Comparison of ENCODE assay signal across 22 cellular contexts in the genomic region with DNA sequence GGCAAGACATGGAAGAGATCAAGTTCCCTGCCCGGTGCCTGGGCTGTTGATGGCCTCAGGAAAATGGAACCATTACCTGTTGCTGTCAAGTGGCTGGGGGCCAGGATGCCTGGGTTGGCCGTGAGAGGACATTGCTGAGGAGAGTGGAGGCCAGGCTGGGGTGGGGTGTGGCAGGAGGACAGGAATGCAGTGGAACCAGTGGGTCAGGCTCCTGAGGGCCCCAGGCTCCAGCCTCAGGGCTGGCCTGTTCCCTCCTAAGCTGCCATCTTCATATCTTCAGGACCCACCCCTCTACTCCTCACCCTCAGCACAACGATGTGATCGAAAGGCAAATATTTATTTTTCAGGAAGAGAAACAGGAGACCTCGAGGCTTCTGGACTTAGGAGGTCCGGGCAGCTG. TPM values are rescaled to one million over a fixed set of nuclear protein-coding genes. Genes with fewer than 3 reads are reported as not detected.
A peak's percentile ranks its signal among the peaks of the same experiment; 100 is the strongest.
DNase-seq lines count a peak whose midpoint lies in the region; ATAC-seq lines count a peak whose summit lies in the region.
"Had no signal": no experiment of that assay in that cellular context is flagged by ENCODE, and none has a peak within 500 bp of the region (broad histone marks: within the 10 kb centered on the region; RNA-seq: fewer than 3 reads in every experiment).

No MANE protein-coding gene starts in this region.

- H3K9me3 Mint-ChIP-seq in activated naive CD8-positive, alpha-beta T cell treated with anti-CD3 and anti-CD28 coated beads, Interleukin-2, amount 10 ng/mL, durations not matched to agents 7 days and 5 days = peaks cover 4% of the 10 kb centered on the region
- no peaks in the 10 kb centered on the region for H3K9me3 Mint-ChIP-seq in activated naive CD8-positive, alpha-beta T cell treated with anti-CD3 and anti-CD28 coated beads for 36 hours
- no peaks in the 10 kb centered on the region for H3K9me3 Mint-ChIP-seq in central memory CD8-positive, alpha-beta T cell
- H3K9me3 Mint-ChIP-seq: activated T-cell treated with anti-CD3 and anti-CD28 coated beads, Interleukin-2, amount 50 U/mL, for 4 hours had no signal

- DNase-seq in activated naive CD8-positive, alpha-beta T cell treated with anti-CD3 and anti-CD28 coated beads, Interleukin-2, amount 10 ng/mL, durations not matched to agents 7 days and 5 days = no peak
- DNase-seq in activated naive CD8-positive, alpha-beta T cell treated with anti-CD3 and anti-CD28 coated beads for 36 hours = no peak
- DNase-seq in central memory CD8-positive, alpha-beta T cell (ENCODE audit: low spot score in 2 of 2) = no peak
- DNase-seq in mucosa of gallbladder (ENCODE audit: low spot score) = peak; percentile 56
- no peak for DNase-seq in medulla oblongata (ENCODE audit: extremely low spot score)
- no peak for DNase-seq in DMS79 (lab: John Stamatoyannopoulos, UW)
- DNase-seq: activated CD8-positive, alpha-beta T cell treated with anti-CD3 and anti-CD28 coated beads, Interleukin-2, amount 10 ng/mL, durations not matched to agents 7 days and 5 days; activated naive CD4-positive, alpha-beta T cell treated with anti-CD3 and anti-CD28 coated beads, Interleukin-2, amount 10 ng/mL, durations not matched to agents 7 days and 5 days; activated T-cell treated with anti-CD3 and anti-CD28 coated beads, Interleukin-2, amount 50 U/mL, for 4 hours; DMS 273 treated with DMSO at 0.1 percent for 48 hours; effector CD4-positive, alpha-beta T cell; GOT3; NCI-H1694 treated with DMSO at 0.1 percent for 48 hours; NCI-H226; nucleus accumbens; spleen; stimulated activated CD4-positive, alpha-beta T cell treated with anti-CD3 and anti-CD28 coated beads, Interleukin-4, amount 100 ng/mL, for 24 hours; T-helper 9 cell had no signal

- POLR2A ChIA-PET in activated naive CD8-positive, alpha-beta T cell treated with anti-CD3 and anti-CD28 coated beads, Interleukin-2, amount 10 ng/mL, durations not matched to agents 7 days and 5 days (lab: Charles Lee) = interaction anchor here (0.7 to 2.3 kb wide), 4 partner anchors 9 to 79 kb away, joined by 3 to 5 read pairs (median 5); a partner anchor contains a TSS

- ATAC-seq in activated naive CD8-positive, alpha-beta T cell treated with anti-CD3 and anti-CD28 coated beads, Interleukin-2, amount 10 ng/mL, durations not matched to agents 7 days and 5 days (ENCODE audit: low read depth) = no peak
- ATAC-seq in central memory CD8-positive, alpha-beta T cell (replicated peaks; ENCODE audit: extremely low read depth, poor library complexity, severe bottlenecking) = no peak
- ATAC-seq in GM21390 (IDR thresholded peaks at IDR 0.05; ENCODE audit: unreplicated experiment) (no peak), GM21447 (IDR thresholded peaks at IDR 0.05; ENCODE audit: unreplicated experiment) (no peak)
- ATAC-seq: activated CD8-positive, alpha-beta T cell treated with anti-CD3 and anti-CD28 coated beads, Interleukin-2, amount 10 ng/mL, durations not matched to agents 7 days and 5 days; activated T-cell treated with anti-CD3 and anti-CD28 coated beads, Interleukin-2, amount 50 U/mL, for 4 hours; K562 had no signal

- peak overlapping the region; percentile 51 for H3K27ac Mint-ChIP-seq in activated naive CD8-positive, alpha-beta T cell treated with anti-CD3 and anti-CD28 coated beads, Interleukin-2, amount 10 ng/mL, durations not matched to agents 7 days and 5 days
- H3K27ac Mint-ChIP-seq in activated naive CD8-positive, alpha-beta T cell treated with anti-CD3 and anti-CD28 coated beads for 36 hours = no peak overlapping the region
- peak overlapping the region; percentile 40 for H3K27ac Mint-ChIP-seq in central memory CD8-positive, alpha-beta T cell (ENCODE audit: low read depth)
- H3K27ac Mint-ChIP-seq: activated CD8-positive, alpha-beta T cell treated with anti-CD3 and anti-CD28 coated beads, Interleukin-2, amount 10 ng/mL, durations not matched to agents 7 days and 5 days; activated naive CD4-positive, alpha-beta T cell treated with anti-CD3 and anti-CD28 coated beads, Interleukin-2, amount 10 ng/mL, durations not matched to agents 7 days and 5 days had no signal

- no peaks in the 10 kb centered on the region for H3K4me1 Mint-ChIP-seq in activated naive CD8-positive, alpha-beta T cell treated with anti-CD3 and anti-CD28 coated beads, Interleukin-2, amount 10 ng/mL, durations not matched to agents 7 days and 5 days
- H3K4me1 Mint-ChIP-seq in activated naive CD8-positive, alpha-beta T cell treated with anti-CD3 and anti-CD28 coated beads for 36 hours = no peaks in the 10 kb centered on the region
- no peaks in the 10 kb centered on the region for H3K4me1 Mint-ChIP-seq in central memory CD8-positive, alpha-beta T cell
- H3K4me1 Mint-ChIP-seq: activated naive CD4-positive, alpha-beta T cell treated with anti-CD3 and anti-CD28 coated beads, Interleukin-2, amount 10 ng/mL, durations not matched to agents 7 days and 5 days; CD14-positive monocyte had no signal

- H3K27me3 Mint-ChIP-seq in activated naive CD8-positive, alpha-beta T cell treated with anti-CD3 and anti-CD28 coated beads, Interleukin-2, amount 10 ng/mL, durations not matched to agents 7 days and 5 days = no peaks in the 10 kb centered on the region
- H3K27me3 Mint-ChIP-seq in activated naive CD8-positive, alpha-beta T cell treated with anti-CD3 and anti-CD28 coated beads for 36 hours = no peaks in the 10 kb centered on the region
- no peaks in the 10 kb centered on the region for H3K27me3 Mint-ChIP-seq in central memory CD8-positive, alpha-beta T cell
- H3K27me3 Mint-ChIP-seq: activated naive CD4-positive, alpha-beta T cell treated with anti-CD3 and anti-CD28 coated beads, Interleukin-2, amount 10 ng/mL, durations not matched to agents 7 days and 5 days had no signal

- no peak overlapping the region for H3K4me3 Mint-ChIP-seq in activated naive CD8-positive, alpha-beta T cell treated with anti-CD3 and anti-CD28 coated beads, Interleukin-2, amount 10 ng/mL, durations not matched to agents 7 days and 5 days
- no peak overlapping the region for H3K4me3 Mint-ChIP-seq in activated naive CD8-positive, alpha-beta T cell treated with anti-CD3 and anti-CD28 coated beads for 36 hours
- H3K4me3 Mint-ChIP-seq in central memory CD8-positive, alpha-beta T cell = no peak overlapping the region
- H3K4me3 Mint-ChIP-seq: activated CD8-positive, alpha-beta T cell treated with anti-CD3 and anti-CD28 coated beads, Interleukin-2, amount 10 ng/mL, durations not matched to agents 7 days and 5 days; activated naive CD4-positive, alpha-beta T cell treated with anti-CD3 and anti-CD28 coated beads, Interleukin-2, amount 10 ng/mL, durations not matched to agents 7 days and 5 days; activated T-cell treated with anti-CD3 and anti-CD28 coated beads, Interleukin-2, amount 50 U/mL, for 4 hours; CD14-positive monocyte had no signal

- peaks cover 25% of the 10 kb centered on the region for H3K36me3 Mint-ChIP-seq in activated naive CD8-positive, alpha-beta T cell treated with anti-CD3 and anti-CD28 coated beads, Interleukin-2, amount 10 ng/mL, durations not matched to agents 7 days and 5 days
- peaks cover 3% of the 10 kb centered on the region for H3K36me3 Mint-ChIP-seq in activated naive CD8-positive, alpha-beta T cell treated with anti-CD3 and anti-CD28 coated beads for 36 hours
- H3K36me3 Mint-ChIP-seq in central memory CD8-positive, alpha-beta T cell (ENCODE audit: insufficient read depth) = peaks cover 7% of the 10 kb centered on the region

RNA-seq across cellular contexts. Expression of a gene that starts 8.5 kb away (rescaled TPM):
- 100 to 1,000 TPM; 135 to 139 TPM for total RNA-seq in activated naive CD8-positive, alpha-beta T cell treated with anti-CD3 and anti-CD28 coated beads, Interleukin-2, amount 10 ng/mL, durations not matched to agents 7 days and 5 days
- 10 to 100 TPM; 11.8 to 12.1 TPM for total RNA-seq in activated naive CD8-positive, alpha-beta T cell treated with anti-CD3 and anti-CD28 coated beads for 36 hours
- 81.7 TPM for total RNA-seq in mucosa of gallbladder

RNA-seq across cellular contexts. Expression of a gene that starts 8.8 kb away (rescaled TPM):
- 10 to 100 TPM; 14.3 to 18.6 TPM for total RNA-seq in activated naive CD8-positive, alpha-beta T cell treated with anti-CD3 and anti-CD28 coated beads, Interleukin-2, amount 10 ng/mL, durations not matched to agents 7 days and 5 days
- total RNA-seq in activated naive CD8-positive, alpha-beta T cell treated with anti-CD3 and anti-CD28 coated beads for 36 hours = 1 to 10 TPM; 1.7 to 4.3 TPM
- 11.2 TPM for total RNA-seq in mucosa of gallbladder

RNA-seq across cellular contexts. Expression of a gene that starts 12.8 kb away (rescaled TPM):
- total RNA-seq in activated naive CD8-positive, alpha-beta T cell treated with anti-CD3 and anti-CD28 coated beads, Interleukin-2, amount 10 ng/mL, durations not matched to agents 7 days and 5 days = 1 to 10 TPM; 2.4 to 3.0 TPM
- 1 to 10 TPM in 1 of 2 experiments, under 1 TPM in 1; 0.74 to 1.1 TPM for total RNA-seq in activated naive CD8-positive, alpha-beta T cell treated with anti-CD3 and anti-CD28 coated beads for 36 hours
- total RNA-seq in mucosa of gallbladder = 3.7 TPM

RNA-seq across cellular contexts. Expression of a gene that starts 18.5 kb away (rescaled TPM):
- total RNA-seq in activated naive CD8-positive, alpha-beta T cell treated with anti-CD3 and anti-CD28 coated beads, Interleukin-2, amount 10 ng/mL, durations not matched to agents 7 days and 5 days = 10 to 100 TPM; 77.6 to 81.4 TPM
- 10 to 100 TPM; 38.9 to 41.6 TPM for total RNA-seq in activated naive CD8-positive, alpha-beta T cell treated with anti-CD3 and anti-CD28 coated beads for 36 hours
- 109 TPM for total RNA-seq in mucosa of gallbladder

RNA-seq across cellular contexts. Expression of a gene that starts 28.7 kb away (rescaled TPM):
- total RNA-seq in activated naive CD8-positive, alpha-beta T cell treated with anti-CD3 and anti-CD28 coated beads, Interleukin-2, amount 10 ng/mL, durations not matched to agents 7 days and 5 days = 100 to 1,000 TPM; 123 to 133 TPM
- total RNA-seq in activated naive CD8-positive, alpha-beta T cell treated with anti-CD3 and anti-CD28 coated beads for 36 hours = 100 to 1,000 TPM; 125 to 127 TPM
- 95.3 TPM for total RNA-seq in mucosa of gallbladder
